Comparison of ENCODE assay signal across 11 cellular contexts in genomic region chr11:117064275-117064674, GRCh38. TPM values are rescaled to one million over a fixed set of nuclear protein-coding genes. Genes with fewer than 3 reads are reported as not detected.
DNase-seq lines count a peak whose midpoint lies in the region; ATAC-seq and TF ChIP-seq lines count a peak whose summit lies in the region.
"Had no signal": no experiment of that assay in that cellular context is flagged by ENCODE, and none has a peak within 500 bp of the region (broad histone marks: within the 10 kb centered on the region; RNA-seq: fewer than 3 reads in every experiment).

No MANE protein-coding gene starts in this region.

- intact Hi-C loops in activated CD4-positive, alpha-beta T cell treated with anti-CD3 and anti-CD28 coated beads, Interleukin-2, amount 10 ng/mL, durations not matched to agents 24 days and 14 days (cut with micrococcal nuclease) = no loop called here
- intact Hi-C loops in dendritic cell treated with granulocyte-macrophage colony-stimulating factor and Interleukin-4, amounts not matched to agents 40 ng/mL and 50 ng/mL, for 4 days (cut with micrococcal nuclease) = no loop called here
- intact Hi-C loops in aorta (cut with DNase I) = no loop called here

- H3K9me3 Mint-ChIP-seq in activated CD4-positive, alpha-beta T cell treated with anti-CD3 and anti-CD28 coated beads, Interleukin-2, amount 10 ng/mL, durations not matched to agents 24 days and 14 days = no peaks in the 10 kb centered on the region
- no peaks in the 10 kb centered on the region for H3K9me3 Mint-ChIP-seq in activated CD4-positive, alpha-beta T cell treated with anti-CD3 and anti-CD28 coated beads, Interleukin-2, amount 10 ng/mL, durations not matched to agents 7 days and 5 days
- H3K9me3 Mint-ChIP-seq in dendritic cell treated with granulocyte-macrophage colony-stimulating factor and Interleukin-4, amounts not matched to agents 40 ng/mL and 50 ng/mL, for 4 days = no peaks in the 10 kb centered on the region

- H3K27me3 ChIP-seq in RWPE2 (ENCODE audit: insufficient read depth, poor library complexity, severe bottlenecking) (no peaks in the 10 kb centered on the region), aorta (ENCODE audit: control insufficient read depth in 1 of 2, insufficient read depth in 2 of 2, low read length in 1 of 2) (no peaks in the 10 kb centered on the region)
- H3K27me3 ChIP-seq: pancreas had no signal

- no peak for TF ChIP-seq CTCF in RWPE2 (IDR thresholded peaks at IDR 0.05; ENCODE audit: poor library complexity, severe bottlenecking)

- H3K4me3 Mint-ChIP-seq in activated CD4-positive, alpha-beta T cell treated with anti-CD3 and anti-CD28 coated beads, Interleukin-2, amount 10 ng/mL, durations not matched to agents 24 days and 14 days = peak overlapping the region; percentile 2
- no peak overlapping the region for H3K4me3 Mint-ChIP-seq in activated CD4-positive, alpha-beta T cell treated with anti-CD3 and anti-CD28 coated beads, Interleukin-2, amount 10 ng/mL, durations not matched to agents 7 days and 5 days
- no peak overlapping the region for H3K4me3 Mint-ChIP-seq in dendritic cell treated with granulocyte-macrophage colony-stimulating factor and Interleukin-4, amounts not matched to agents 40 ng/mL and 50 ng/mL, for 4 days

- H3K4me1 ChIP-seq in RWPE2 (ENCODE audit: insufficient read depth, poor library complexity, severe bottlenecking) = peaks cover 7% of the 10 kb centered on the region
- peaks cover 0 to 2% of the 10 kb centered on the region in 2 donors for H3K4me1 ChIP-seq in aorta (ENCODE audit: control insufficient read depth in 1 of 2, insufficient read depth in 2 of 2, low read length in 2 of 2)

- H3K9me3 ChIP-seq in RWPE2 (ENCODE audit: severe bottlenecking) (no peaks in the 10 kb centered on the region), aorta (ENCODE audit: control insufficient read depth, low read length) (no peaks in the 10 kb centered on the region)
- H3K9me3 ChIP-seq: pancreas had no signal

- peaks cover 46% of the 10 kb centered on the region for H3K4me1 Mint-ChIP-seq in activated CD4-positive, alpha-beta T cell treated with anti-CD3 and anti-CD28 coated beads, Interleukin-2, amount 10 ng/mL, durations not matched to agents 24 days and 14 days
- peaks cover 37% of the 10 kb centered on the region for H3K4me1 Mint-ChIP-seq in activated CD4-positive, alpha-beta T cell treated with anti-CD3 and anti-CD28 coated beads, Interleukin-2, amount 10 ng/mL, durations not matched to agents 7 days and 5 days
- peaks cover 27% of the 10 kb centered on the region for H3K4me1 Mint-ChIP-seq in dendritic cell treated with granulocyte-macrophage colony-stimulating factor and Interleukin-4, amounts not matched to agents 40 ng/mL and 50 ng/mL, for 4 days (ENCODE audit: low read depth)

- CTCF ChIA-PET in activated CD4-positive, alpha-beta T cell treated with anti-CD3 and anti-CD28 coated beads, Interleukin-2, amount 10 ng/mL, durations not matched to agents 7 days and 5 days (lab: Charles Lee) = interaction anchor here (0.9 kb wide), 1 partner anchor 9 kb away, joined by 3 read pairs; no protein-coding TSS in a partner anchor

- no peaks in the 10 kb centered on the region for H3K36me3 ChIP-seq in RWPE2 (ENCODE audit: low read depth)
- no peaks in the 10 kb centered on the region for H3K36me3 ChIP-seq in aorta (ENCODE audit: control insufficient read depth in 1 of 2, insufficient read depth in 2 of 2, low read length in 1 of 2)
- H3K36me3 ChIP-seq: pancreas had no signal

- ATAC-seq in RWPE2 (ENCODE audit: low read depth) = peak; percentile 68
- no peak for ATAC-seq in aorta (ENCODE audit: low FRiP score)
- ATAC-seq in GM21619 (IDR thresholded peaks at IDR 0.05; ENCODE audit: unreplicated experiment) = no peak
- ATAC-seq in HG03108 (IDR thresholded peaks at IDR 0.05; ENCODE audit: unreplicated experiment) = no peak
- ATAC-seq: pancreas had no signal

- peak overlapping the region; percentile 77 for H3K27ac Mint-ChIP-seq in activated CD4-positive, alpha-beta T cell treated with anti-CD3 and anti-CD28 coated beads, Interleukin-2, amount 10 ng/mL, durations not matched to agents 24 days and 14 days
- no peak overlapping the region for H3K27ac Mint-ChIP-seq in activated CD4-positive, alpha-beta T cell treated with anti-CD3 and anti-CD28 coated beads, Interleukin-2, amount 10 ng/mL, durations not matched to agents 7 days and 5 days
- peak overlapping the region; percentile 34 for H3K27ac Mint-ChIP-seq in dendritic cell treated with granulocyte-macrophage colony-stimulating factor and Interleukin-4, amounts not matched to agents 40 ng/mL and 50 ng/mL, for 4 days

- H3K27ac ChIP-seq in RWPE2 (ENCODE audit: poor library complexity, severe bottlenecking) = no peak overlapping the region
- H3K27ac ChIP-seq in aorta (ENCODE audit: low read depth in 1 of 2, low read length in 2 of 2) = no peak overlapping the region
- H3K27ac ChIP-seq: pancreas had no signal

- H3K4me3 ChIP-seq in RWPE2 (ENCODE audit: severe bottlenecking) (no peak overlapping the region), aorta (ENCODE audit: low read length in 2 of 2) (no peak overlapping the region)
- H3K4me3 ChIP-seq: pancreas had no signal

- POLR2A ChIA-PET in activated CD4-positive, alpha-beta T cell treated with anti-CD3 and anti-CD28 coated beads, Interleukin-2, amount 10 ng/mL, durations not matched to agents 7 days and 5 days (lab: Charles Lee) = no interaction called here

- no peaks in the 10 kb centered on the region for H3K27me3 Mint-ChIP-seq in activated CD4-positive, alpha-beta T cell treated with anti-CD3 and anti-CD28 coated beads, Interleukin-2, amount 10 ng/mL, durations not matched to agents 24 days and 14 days
- no peaks in the 10 kb centered on the region for H3K27me3 Mint-ChIP-seq in activated CD4-positive, alpha-beta T cell treated with anti-CD3 and anti-CD28 coated beads, Interleukin-2, amount 10 ng/mL, durations not matched to agents 7 days and 5 days
- H3K27me3 Mint-ChIP-seq in dendritic cell treated with granulocyte-macrophage colony-stimulating factor and Interleukin-4, amounts not matched to agents 40 ng/mL and 50 ng/mL, for 4 days = no peaks in the 10 kb centered on the region

- DNase-seq in activated CD4-positive, alpha-beta T cell treated with anti-CD3 and anti-CD28 coated beads, Interleukin-2, amount 10 ng/mL, durations not matched to agents 24 days and 14 days = no peak
- no peak for DNase-seq in activated CD4-positive, alpha-beta T cell treated with anti-CD3 and anti-CD28 coated beads, Interleukin-2, amount 10 ng/mL, durations not matched to agents 7 days and 5 days
- DNase-seq in RWPE2 (ENCODE audit: low spot score) (no peak), renal cortical epithelial cell (ENCODE audit: low read depth) (peak; percentile 72), aorta (no peak)
- DNase-seq: GF-D8, NCI-H446, pancreas had no signal

- 24 to 28% methylated on average over 1 of the region's 1 CpG for WGBS in aorta, 2 donors

- H3K36me3 Mint-ChIP-seq in activated CD4-positive, alpha-beta T cell treated with anti-CD3 and anti-CD28 coated beads, Interleukin-2, amount 10 ng/mL, durations not matched to agents 24 days and 14 days (ENCODE audit: low read depth) = peaks cover 11% of the 10 kb centered on the region
- H3K36me3 Mint-ChIP-seq in activated CD4-positive, alpha-beta T cell treated with anti-CD3 and anti-CD28 coated beads, Interleukin-2, amount 10 ng/mL, durations not matched to agents 7 days and 5 days (ENCODE audit: low read depth) = peaks cover 4% of the 10 kb centered on the region
- peaks cover 6% of the 10 kb centered on the region for H3K36me3 Mint-ChIP-seq in dendritic cell treated with granulocyte-macrophage colony-stimulating factor and Interleukin-4, amounts not matched to agents 40 ng/mL and 50 ng/mL, for 4 days (ENCODE audit: low read depth)

RNA-seq across cellular contexts. Expression of gene SIK3, which starts 34.0 kb away (rescaled TPM):
- 38.4 and 38.7 TPM in 2 replicates for total RNA-seq in activated CD4-positive, alpha-beta T cell treated with anti-CD3 and anti-CD28 coated beads, Interleukin-2, amount 10 ng/mL, durations not matched to agents 24 days and 14 days
- 10 to 100 TPM; 37.5 to 39.6 TPM for total RNA-seq in activated CD4-positive, alpha-beta T cell treated with anti-CD3 and anti-CD28 coated beads, Interleukin-2, amount 10 ng/mL, durations not matched to agents 7 days and 5 days
- total RNA-seq in renal cortical epithelial cell = 7.6 and 31.3 TPM in 2 replicates
- total RNA-seq in aorta = 10 to 100 TPM; 59.2 to 64.2 TPM
- 10 to 100 TPM in 1 of 2 donors, 1 to 10 TPM in 1; 6.4 to 18.8 TPM for polyA plus RNA-seq in aorta
